In genomic region chr6:110317646-110318045, GRCh38 we compare ENCODE assay signal across 33 cellular contexts. TPM values are rescaled to one million over a fixed set of nuclear protein-coding genes. Genes with fewer than 3 reads are reported as not detected.
"Had no signal": no experiment of that assay in that cellular context is flagged by ENCODE, and none has a peak within 500 bp of the region (broad histone marks: within the 10 kb centered on the region; RNA-seq: fewer than 3 reads in every experiment).

No MANE protein-coding gene starts in this region.

- H3K4me1 ChIP-seq: body of pancreas, colonic mucosa had no signal

- H3K27ac Mint-ChIP-seq: activated CD8-positive, alpha-beta memory T cell treated with anti-CD3 and anti-CD28 coated beads, Interleukin-2, amount 10 ng/mL, durations not matched to agents 7 days and 5 days; activated CD8-positive, alpha-beta T cell treated with anti-CD3 and anti-CD28 coated beads, Interleukin-2, amount 10 ng/mL, durations not matched to agents 7 days and 5 days; activated naive CD4-positive, alpha-beta T cell treated with anti-CD3 and anti-CD28 coated beads for 36 hours; activated naive CD4-positive, alpha-beta T cell treated with anti-CD3 and anti-CD28 coated beads, Interleukin-2, amount 50 U/mL, for 72 hours; activated naive CD8-positive, alpha-beta T cell treated with anti-CD3 and anti-CD28 coated beads, Interleukin-2, amount 10 ng/mL, durations not matched to agents 7 days and 5 days; activated T-helper 1 cell treated with anti-CD3 and anti-CD28 coated beads, Interleukin-12 subunit alpha, Interleukin-12 subunit beta, Interleukin-2, Interleukin-4 antibody, amounts not matched to agents 30 ng/mL and 10 ng/mL and 1 ng/mL, durations not matched to agents 14 hours and 24 hours and 36 hours; activated T-helper 2 cell treated with anti-CD3 and anti-CD28 coated beads, Interferon-gamma antibody, Interleukin-2, Interleukin-4, amounts not matched to agents 10 μg/mL and 5 μg/mL and 100 μg/mL, durations not matched to agents 14 hours and 24 hours and 36 hours; dendritic cell treated with granulocyte-macrophage colony-stimulating factor and Interleukin-4, amounts not matched to agents 40 ng/mL and 50 ng/mL, for 4 days; endodermal cell; T-helper 17 cell; T-helper 2 cell treated with Interferon-gamma antibody and Interleukin-4, amounts not matched to agents 5 μg/mL and 100 μg/mL, for 36 hours had no signal

- H3K4me1 Mint-ChIP-seq: activated CD8-positive, alpha-beta memory T cell treated with anti-CD3 and anti-CD28 coated beads, Interleukin-2, amount 10 ng/mL, durations not matched to agents 7 days and 5 days had no signal

- FAIRE-seq: frontal cortex had no signal

- H3K36me3 ChIP-seq: colonic mucosa had no signal

- ATAC-seq: activated CD8-positive, alpha-beta memory T cell treated with anti-CD3 and anti-CD28 coated beads, Interleukin-2, amount 10 ng/mL, durations not matched to agents 7 days and 5 days; activated CD8-positive, alpha-beta T cell treated with anti-CD3 and anti-CD28 coated beads, Interleukin-2, amount 10 ng/mL, durations not matched to agents 7 days and 5 days; activated naive CD4-positive, alpha-beta T cell treated with anti-CD3 and anti-CD28 coated beads, Interleukin-2, amount 50 U/mL, for 72 hours; body of pancreas; esophagus mucosa; T-helper 17 cell had no signal

- H3K27ac ChIP-seq: body of pancreas, colonic mucosa had no signal

- H3K4me3 ChIP-seq: body of pancreas, colonic mucosa, dorsolateral prefrontal cortex had no signal

- H3K4me3 Mint-ChIP-seq: activated CD8-positive, alpha-beta memory T cell treated with anti-CD3 and anti-CD28 coated beads, Interleukin-2, amount 10 ng/mL, durations not matched to agents 7 days and 5 days; activated CD8-positive, alpha-beta T cell treated with anti-CD3 and anti-CD28 coated beads, Interleukin-2, amount 10 ng/mL, durations not matched to agents 7 days and 5 days; activated naive CD4-positive, alpha-beta T cell treated with anti-CD3 and anti-CD28 coated beads for 36 hours; activated naive CD8-positive, alpha-beta T cell treated with anti-CD3 and anti-CD28 coated beads, Interleukin-2, amount 10 ng/mL, durations not matched to agents 7 days and 5 days; activated T-helper 1 cell treated with anti-CD3 and anti-CD28 coated beads, Interleukin-12 subunit alpha, Interleukin-12 subunit beta, Interleukin-2, Interleukin-4 antibody, amounts not matched to agents 30 ng/mL and 10 ng/mL and 1 ng/mL, durations not matched to agents 14 hours and 24 hours and 36 hours; dendritic cell treated with granulocyte-macrophage colony-stimulating factor and Interleukin-4, amounts not matched to agents 40 ng/mL and 50 ng/mL, for 4 days; endodermal cell; T-helper 17 cell; T-helper 2 cell treated with Interferon-gamma antibody and Interleukin-4, amounts not matched to agents 5 μg/mL and 100 μg/mL, for 36 hours had no signal

- H3K36me3 Mint-ChIP-seq: activated CD8-positive, alpha-beta memory T cell treated with anti-CD3 and anti-CD28 coated beads, Interleukin-2, amount 10 ng/mL, durations not matched to agents 7 days and 5 days; activated naive CD4-positive, alpha-beta T cell treated with anti-CD3 and anti-CD28 coated beads, Interleukin-2, amount 50 U/mL, for 72 hours; activated naive CD8-positive, alpha-beta T cell treated with anti-CD3 and anti-CD28 coated beads, Interleukin-2, amount 10 ng/mL, durations not matched to agents 7 days and 5 days had no signal

- H3K9me3 ChIP-seq: body of pancreas, colonic mucosa had no signal

- H3K9me3 Mint-ChIP-seq: activated naive CD4-positive, alpha-beta T cell treated with anti-CD3 and anti-CD28 coated beads for 36 hours; activated naive CD4-positive, alpha-beta T cell treated with anti-CD3 and anti-CD28 coated beads, Interleukin-2, amount 50 U/mL, for 72 hours; activated naive CD8-positive, alpha-beta T cell treated with anti-CD3 and anti-CD28 coated beads, Interleukin-2, amount 10 ng/mL, durations not matched to agents 7 days and 5 days; activated T-helper 1 cell treated with anti-CD3 and anti-CD28 coated beads, Interleukin-12 subunit alpha, Interleukin-12 subunit beta, Interleukin-2, Interleukin-4 antibody, amounts not matched to agents 30 ng/mL and 10 ng/mL and 1 ng/mL, durations not matched to agents 14 hours and 24 hours and 36 hours; activated T-helper 2 cell treated with anti-CD3 and anti-CD28 coated beads, Interferon-gamma antibody, Interleukin-2, Interleukin-4, amounts not matched to agents 10 μg/mL and 5 μg/mL and 100 μg/mL, durations not matched to agents 14 hours and 24 hours and 36 hours; dendritic cell treated with granulocyte-macrophage colony-stimulating factor and Interleukin-4, amounts not matched to agents 40 ng/mL and 50 ng/mL, for 4 days; endodermal cell; T-helper 2 cell treated with Interferon-gamma antibody and Interleukin-4, amounts not matched to agents 5 μg/mL and 100 μg/mL, for 36 hours had no signal

- DNase-seq: activated CD4-positive, alpha-beta T cell treated with anti-CD3 and anti-CD28 coated beads for 1 hour; activated CD4-positive, alpha-beta T cell treated with anti-CD3 and anti-CD28 coated beads for 4 hours; activated CD4-positive, alpha-beta T cell treated with anti-CD3 and anti-CD28 coated beads, Interleukin-2, amount 50 U/mL, for 1 hour; activated CD4-positive, alpha-beta T cell treated with anti-CD3 and anti-CD28 coated beads, Interleukin-2, amount 50 U/mL, for 48 hours; activated CD8-positive, alpha-beta memory T cell treated with anti-CD3 and anti-CD28 coated beads, Interleukin-2, amount 10 ng/mL, durations not matched to agents 7 days and 5 days; activated CD8-positive, alpha-beta memory T cell treated with anti-CD3 and anti-CD28 coated beads, Interleukin-2, amount 50 U/mL, for 4 hours; activated CD8-positive, alpha-beta T cell treated with anti-CD3 and anti-CD28 coated beads, Interleukin-2, amount 10 ng/mL, durations not matched to agents 7 days and 5 days; activated effector memory CD4-positive, alpha-beta T cell treated with anti-CD3 and anti-CD28 coated beads, Interleukin-2, amount 50 U/mL, for 16 hours; activated naive CD4-positive, alpha-beta T cell treated with anti-CD3 and anti-CD28 coated beads for 36 hours; activated naive CD8-positive, alpha-beta T cell treated with anti-CD3 and anti-CD28 coated beads, Interleukin-2, amount 10 ng/mL, durations not matched to agents 7 days and 5 days; activated T-cell treated with anti-CD3 and anti-CD28 coated beads, Interleukin-2, amount 50 U/mL, for 1 hour; activated T-cell treated with anti-CD3 and anti-CD28 coated beads, Interleukin-2, amount 50 U/mL, for 48 hours; anterior cingulate cortex; body of pancreas; central memory CD4-positive, alpha-beta T cell; cerebellar nuclear complex; colonic mucosa; dorsolateral prefrontal cortex; effector memory CD4-positive, alpha-beta T cell; endodermal cell; foreskin fibroblast; hippocampal formation; T-helper 1 cell; T-helper 17 cell; T1000 had no signal

- H3K27me3 ChIP-seq: body of pancreas, colonic mucosa, dorsolateral prefrontal cortex had no signal

RNA-seq across cellular contexts. Expression of gene METTL24, which starts 40.5 kb away (rescaled TPM):
- total RNA-seq: activated CD8-positive, alpha-beta memory T cell treated with anti-CD3 and anti-CD28 coated beads for 36 hours; activated CD8-positive, alpha-beta memory T cell treated with anti-CD3 and anti-CD28 coated beads, Interleukin-2, amount 10 ng/mL, durations not matched to agents 7 days and 5 days; activated CD8-positive, alpha-beta T cell treated with anti-CD3 and anti-CD28 coated beads, Interleukin-2, amount 10 ng/mL, durations not matched to agents 7 days and 5 days; activated naive CD4-positive, alpha-beta T cell treated with anti-CD3 and anti-CD28 coated beads for 36 hours; activated naive CD4-positive, alpha-beta T cell treated with anti-CD3 and anti-CD28 coated beads, Interleukin-2, amount 50 U/mL, for 72 hours; activated T-helper 1 cell treated with anti-CD3 and anti-CD28 coated beads, Interleukin-12 subunit alpha, Interleukin-12 subunit beta, Interleukin-2, Interleukin-4 antibody, amounts not matched to agents 30 ng/mL and 10 ng/mL and 1 ng/mL, durations not matched to agents 14 hours and 24 hours and 36 hours; activated T-helper 2 cell treated with anti-CD3 and anti-CD28 coated beads, Interferon-gamma antibody, Interleukin-2, Interleukin-4, amounts not matched to agents 10 μg/mL and 5 μg/mL and 100 μg/mL, durations not matched to agents 14 hours and 24 hours and 36 hours; esophagus mucosa; T-helper 17 cell had no signal
